18 cellular contexts compared by ENCODE assay signal in the genomic region with DNA sequence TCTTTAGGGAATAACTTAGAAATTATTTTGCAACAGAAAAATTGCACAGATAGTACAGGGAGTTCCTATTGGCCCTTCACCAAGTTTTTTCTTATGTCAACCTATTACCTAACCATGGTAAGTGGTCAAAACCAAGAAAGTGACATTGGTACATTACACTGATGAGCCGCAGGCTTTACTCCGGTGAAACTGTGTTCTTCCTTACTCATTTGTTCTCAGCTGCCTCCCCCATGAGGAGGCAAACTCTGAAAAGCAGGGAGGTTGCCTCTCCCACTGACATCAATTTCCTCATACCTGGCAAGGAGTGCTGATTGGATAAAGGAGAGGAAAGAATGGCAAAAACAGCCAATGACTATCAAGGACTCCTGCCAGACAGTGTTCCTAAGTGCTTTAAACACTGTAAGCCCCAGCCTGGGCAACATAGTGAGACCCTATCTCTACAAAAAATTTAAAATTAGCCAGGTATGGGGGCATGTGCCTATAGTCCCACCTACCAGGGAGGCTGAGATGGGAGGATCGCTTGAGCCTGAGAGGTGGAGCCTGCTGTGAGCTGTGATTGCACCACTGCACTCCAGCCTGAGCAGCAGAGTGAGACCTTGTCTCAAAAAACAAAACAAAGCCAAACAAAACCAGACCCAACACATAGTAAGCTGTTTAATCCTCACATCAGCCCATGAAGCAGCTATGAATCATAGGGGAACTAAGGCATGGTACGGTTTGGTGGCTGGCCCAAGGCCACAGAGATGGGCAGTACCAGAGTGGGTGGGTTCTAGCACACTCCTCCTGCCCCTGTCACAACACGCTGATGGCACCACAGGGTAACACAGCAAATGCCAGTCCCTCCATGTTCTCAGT. TPM values are rescaled to one million over a fixed set of nuclear protein-coding genes. Genes with fewer than 3 reads are reported as not detected.
DNase-seq lines count a peak whose midpoint lies in the region; ATAC-seq and TF ChIP-seq lines count a peak whose summit lies in the region.
"Had no signal": no experiment of that assay in that cellular context is flagged by ENCODE, and none has a peak within 500 bp of the region (broad histone marks: within the 10 kb centered on the region; RNA-seq: fewer than 3 reads in every experiment).

No MANE protein-coding gene starts in this region.

- H3K4me3 ChIP-seq in HL-60 (replicated peaks; ENCODE audit: insufficient read depth, low read length) (no peak overlapping the region), PC-3 (ENCODE audit: low read length) (no peak overlapping the region), epithelial cell of esophagus (ENCODE audit: low read length) (no peak overlapping the region), osteoblast (ENCODE audit: insufficient read depth, low read length) (no peak overlapping the region)
- H3K4me3 ChIP-seq: adrenal gland, heart right ventricle had no signal

- H3K27me3 Mint-ChIP-seq in activated T-helper 1 cell treated with anti-CD3 and anti-CD28 coated beads, Interleukin-12 subunit alpha, Interleukin-12 subunit beta, Interleukin-2, Interleukin-4 antibody, amounts not matched to agents 30 ng/mL and 10 ng/mL and 1 ng/mL, durations not matched to agents 14 hours and 24 hours and 36 hours (ENCODE audit: insufficient read depth): peaks cover 5% of the 10 kb centered on the region
- H3K27me3 Mint-ChIP-seq: activated T-helper 17 cell treated with anti-CD3 and anti-CD28 coated beads, Interleukin-2, amount 50 U/mL, for 72 hours had no signal

- H3K27ac ChIP-seq in HL-60 (replicated peaks) (no peak overlapping the region), PC-3 (ENCODE audit: low read length) (no peak overlapping the region), osteoblast (ENCODE audit: low read depth, low read length) (no peak overlapping the region)
- H3K27ac ChIP-seq: adrenal gland, heart right ventricle had no signal

- H2AFZ ChIP-seq in PC-3 (ENCODE audit: low read length): no peak overlapping the region
- H2AFZ ChIP-seq in osteoblast (ENCODE audit: low read length): no peak overlapping the region

- H3K9me3 ChIP-seq in PC-3 (ENCODE audit: low read length): no peaks in the 10 kb centered on the region
- H3K9me3 ChIP-seq in osteoblast (ENCODE audit: low read depth, low read length): no peaks in the 10 kb centered on the region
- H3K9me3 ChIP-seq: adrenal gland, heart right ventricle had no signal

- intact Hi-C loops in PC-3 (cut with micrococcal nuclease): no loop called here
- intact Hi-C loops in activated T-helper 1 cell treated with anti-CD3 and anti-CD28 coated beads, Interleukin-12 subunit alpha, Interleukin-12 subunit beta, Interleukin-2, Interleukin-4 antibody, amounts not matched to agents 30 ng/mL and 10 ng/mL and 1 ng/mL, durations not matched to agents 14 hours and 24 hours and 36 hours (cut with micrococcal nuclease): no loop called here

- H3K9me3 Mint-ChIP-seq in activated T-helper 1 cell treated with anti-CD3 and anti-CD28 coated beads, Interleukin-12 subunit alpha, Interleukin-12 subunit beta, Interleukin-2, Interleukin-4 antibody, amounts not matched to agents 30 ng/mL and 10 ng/mL and 1 ng/mL, durations not matched to agents 14 hours and 24 hours and 36 hours: no peaks in the 10 kb centered on the region
- H3K9me3 Mint-ChIP-seq: activated T-helper 17 cell treated with anti-CD3 and anti-CD28 coated beads, Interleukin-2, amount 50 U/mL, for 72 hours; CD8-positive, alpha-beta T cell had no signal

- H3K79me2 ChIP-seq in PC-3 (ENCODE audit: low read length) (no peaks in the 10 kb centered on the region), osteoblast (ENCODE audit: insufficient read depth, low read length) (no peaks in the 10 kb centered on the region)

- POLR2A ChIA-PET in PC-3 (lab: Charles Lee; ENCODE audit: unreplicated experiment): no interaction called here

- H3K4me3 Mint-ChIP-seq in activated T-helper 1 cell treated with anti-CD3 and anti-CD28 coated beads, Interleukin-12 subunit alpha, Interleukin-12 subunit beta, Interleukin-2, Interleukin-4 antibody, amounts not matched to agents 30 ng/mL and 10 ng/mL and 1 ng/mL, durations not matched to agents 14 hours and 24 hours and 36 hours: no peak overlapping the region
- H3K4me3 Mint-ChIP-seq: activated T-helper 17 cell treated with anti-CD3 and anti-CD28 coated beads, Interleukin-2, amount 50 U/mL, for 72 hours; CD8-positive, alpha-beta T cell had no signal

- no peak overlapping the region for H3K9ac ChIP-seq in PC-3 (ENCODE audit: low read length)

- H4K20me1 ChIP-seq in PC-3 (ENCODE audit: low read length) (no peaks in the 10 kb centered on the region), osteoblast (ENCODE audit: insufficient read depth, low read length) (no peaks in the 10 kb centered on the region)

- H3K4me1 Mint-ChIP-seq in activated T-helper 1 cell treated with anti-CD3 and anti-CD28 coated beads, Interleukin-12 subunit alpha, Interleukin-12 subunit beta, Interleukin-2, Interleukin-4 antibody, amounts not matched to agents 30 ng/mL and 10 ng/mL and 1 ng/mL, durations not matched to agents 14 hours and 24 hours and 36 hours (ENCODE audit: low read depth): peaks cover 5% of the 10 kb centered on the region
- H3K4me1 Mint-ChIP-seq: activated T-helper 17 cell treated with anti-CD3 and anti-CD28 coated beads, Interleukin-2, amount 50 U/mL, for 72 hours had no signal

- no TSS peak for BruUV-seq in PC-3 (replicated peaks; lab: Mats Ljungman, UMichigan)

- no peaks in the 10 kb centered on the region for H3K9me2 ChIP-seq in PC-3 (replicated peaks; ENCODE audit: low read length)

- no peak overlapping the region for H3K27ac Mint-ChIP-seq in activated T-helper 1 cell treated with anti-CD3 and anti-CD28 coated beads, Interleukin-12 subunit alpha, Interleukin-12 subunit beta, Interleukin-2, Interleukin-4 antibody, amounts not matched to agents 30 ng/mL and 10 ng/mL and 1 ng/mL, durations not matched to agents 14 hours and 24 hours and 36 hours
- H3K27ac Mint-ChIP-seq: activated T-helper 17 cell treated with anti-CD3 and anti-CD28 coated beads, Interleukin-2, amount 50 U/mL, for 72 hours; CD8-positive, alpha-beta T cell had no signal

- no peak for ATAC-seq in PC-3
- ATAC-seq in HG02852 (IDR thresholded peaks at IDR 0.05; ENCODE audit: unreplicated experiment): no peak
- ATAC-seq: activated T-helper 17 cell treated with anti-CD3 and anti-CD28 coated beads, Interleukin-2, amount 50 U/mL, for 72 hours; CD8-positive, alpha-beta T cell; heart right ventricle; left colon had no signal

- peak; percentile 67 to 73 for DNase-seq in HL-60 (ENCODE audit: low read depth in 1 of 2, low spot score in 1 of 2)
- peak; percentile 23 for DNase-seq in PC-3
- peak; percentile 78 for DNase-seq in epithelial cell of esophagus (ENCODE audit: low read depth)
- DNase-seq in osteoblast (ENCODE audit: insufficient read length, low spot score, missing footprints): peak; percentile 43
- DNase-seq in NCI-H524 (lab: John Stamatoyannopoulos, UW): no peak
- DNase-seq in superior temporal gyrus (ENCODE audit: extremely low spot score): no peak
- DNase-seq in activated T-helper 1 cell treated with anti-CD3 and anti-CD28 coated beads, Interleukin-12 subunit alpha, Interleukin-12 subunit beta, Interleukin-2, Interleukin-4 antibody, amounts not matched to agents 30 ng/mL and 10 ng/mL and 1 ng/mL, durations not matched to agents 14 hours and 24 hours and 36 hours (ENCODE audit: low spot score): no peak
- DNase-seq: activated CD4-positive, alpha-beta T cell treated with anti-CD3 and anti-CD28 coated beads, Interleukin-2, amount 50 U/mL, for 48 hours; adrenal gland; CD8-positive, alpha-beta T cell; heart right ventricle; left colon; NCI-H1436; NCI-H510A treated with DMSO at 0.1 percent for 48 hours; retina; T1000 had no signal

- H3K36me3 ChIP-seq in PC-3 (ENCODE audit: low read depth, low read length) (no peaks in the 10 kb centered on the region), osteoblast (ENCODE audit: insufficient read depth, low read length) (no peaks in the 10 kb centered on the region)
- H3K36me3 ChIP-seq: adrenal gland, heart right ventricle had no signal

- H3K27me3 ChIP-seq in HL-60 (ENCODE audit: insufficient read depth, poor library complexity, severe bottlenecking) (no peaks in the 10 kb centered on the region), PC-3 (ENCODE audit: low read length) (no peaks in the 10 kb centered on the region), osteoblast (ENCODE audit: insufficient read depth, low read length) (peaks cover 5% of the 10 kb centered on the region)
- H3K27me3 ChIP-seq: adrenal gland, heart right ventricle had no signal

- H3F3A ChIP-seq in PC-3 (ENCODE audit: low read length, unreplicated experiment): no peaks in the 10 kb centered on the region

- TF ChIP-seq CTCF in HL-60 (IDR thresholded peaks at IDR 0.05; ENCODE audit: insufficient read depth, low read length) (no peak), PC-3 (conservative IDR thresholded peaks at IDR 0.05; ENCODE audit: low read depth, low read length) (no peak), epithelial cell of esophagus (IDR thresholded peaks at IDR 0.05; ENCODE audit: insufficient read depth, low read depth, low read length, missing control alignments) (no peak), osteoblast (IDR thresholded peaks at IDR 0.05; ENCODE audit: extremely low read depth, low read depth, low read length) (no peak)

- H3K36me3 Mint-ChIP-seq in activated T-helper 1 cell treated with anti-CD3 and anti-CD28 coated beads, Interleukin-12 subunit alpha, Interleukin-12 subunit beta, Interleukin-2, Interleukin-4 antibody, amounts not matched to agents 30 ng/mL and 10 ng/mL and 1 ng/mL, durations not matched to agents 14 hours and 24 hours and 36 hours (ENCODE audit: low read depth): no peaks in the 10 kb centered on the region
- H3K36me3 Mint-ChIP-seq: CD8-positive, alpha-beta T cell had no signal

- CTCF ChIA-PET in PC-3 (lab: Charles Lee): no interaction called here

- H3K4me2 ChIP-seq in PC-3 (ENCODE audit: low read length): no peak overlapping the region
- H3K4me2 ChIP-seq in osteoblast (ENCODE audit: insufficient read depth, low read length): no peak overlapping the region

- H3K4me1 ChIP-seq in PC-3 (ENCODE audit: insufficient read depth, low read length) (0 out of 2 replicates have a peak, but pooled peaks cover 3% of the 10 kb centered on the region), osteoblast (ENCODE audit: insufficient read depth, low read length) (no peaks in the 10 kb centered on the region)
- H3K4me1 ChIP-seq: adrenal gland had no signal

RNA-seq across cellular contexts. Expression of a gene that starts 24.8 kb away (rescaled TPM):
- total RNA-seq in PC-3 (2014; rRNA removed) (not detected in 2 replicates), osteoblast (under 0.01 and 0.29 TPM in 2 replicates)
- total RNA-seq in activated T-helper 1 cell treated with anti-CD3 and anti-CD28 coated beads, Interleukin-12 subunit alpha, Interleukin-12 subunit beta, Interleukin-2, Interleukin-4 antibody, amounts not matched to agents 30 ng/mL and 10 ng/mL and 1 ng/mL, durations not matched to agents 14 hours and 24 hours and 36 hours: not detected in 2 replicates
- total RNA-seq: left colon had no signal

Comparison
In these comparisons a context has a peak if more than half of its experiments do, and no peak if none do; other contexts are left out.
1. DNase-seq: peak in HL-60 (2 of 2), PC-3 (single experiment), epithelial cell of esophagus (single experiment) and osteoblast (single experiment); none in NCI-H524 (0 of 2), superior temporal gyrus (single experiment) and activated T-helper 1 cell treated with anti-CD3 and anti-CD28 coated beads, Interleukin-12 subunit alpha, Interleukin-12 subunit beta, Interleukin-2, Interleukin-4 antibody, amounts not matched to agents 30 ng/mL and 10 ng/mL and 1 ng/mL, durations not matched to agents 14 hours and 24 hours and 36 hours (single experiment).